ENCODE assay signal across 22 cellular contexts in genomic region chr1:208807446-208808117, GRCh38.
DNase-seq lines count a peak whose midpoint lies in the region; ATAC-seq and TF ChIP-seq lines count a peak whose summit lies in the region.
"Had no signal": no experiment of that assay in that cellular context is flagged by ENCODE, and none has a peak within 500 bp of the region (broad histone marks: within the 10 kb centered on the region; RNA-seq: fewer than 3 reads in every experiment).

No MANE protein-coding gene starts in this region.

- H3K4me3 ChIP-seq in breast epithelium, result no peak overlapping the region
- H3K4me3 ChIP-seq: BLaER1 treated with 17β-estradiol and CSF1 and Interleukin-3, amounts not matched to agents 10 nM and 100 nM; HAP-1; skin epidermis had no signal

- H3K36me3 ChIP-seq in breast epithelium, result no peaks in the 10 kb centered on the region
- H3K36me3 ChIP-seq: BLaER1 treated with 17β-estradiol and CSF1 and Interleukin-3, amounts not matched to agents 10 nM and 100 nM; HAP-1 had no signal

- H3K4me1 ChIP-seq in breast epithelium, result no peaks in the 10 kb centered on the region
- H3K4me1 ChIP-seq: BLaER1 treated with 17β-estradiol and CSF1 and Interleukin-3, amounts not matched to agents 10 nM and 100 nM; HAP-1 had no signal

- intact Hi-C loops in MCF 10A (cut with micrococcal nuclease), result loop anchor here (1.0 to 10.0 kb wide), 7 partner anchors 110 to 547 kb away; no protein-coding TSS in a partner anchor
- intact Hi-C loops in breast epithelium (cut with DNase I; ENCODE audit: low total_unique reads), result no loop called here
- intact Hi-C loops in head of caudate nucleus (cut with DNase I), result no loop called here
- intact Hi-C loops in activated T-helper 2 cell treated with anti-CD3 and anti-CD28 coated beads, Interferon-gamma antibody, Interleukin-2, Interleukin-4, amounts not matched to agents 10 μg/mL and 5 μg/mL and 100 μg/mL, durations not matched to agents 14 hours and 24 hours and 36 hours (cut with micrococcal nuclease), result no loop called here

- H3K4me3 Mint-ChIP-seq in MCF 10A (ENCODE audit: unreplicated experiment), result no peak overlapping the region
- H3K4me3 Mint-ChIP-seq in activated T-helper 2 cell treated with anti-CD3 and anti-CD28 coated beads, Interferon-gamma antibody, Interleukin-2, Interleukin-4, amounts not matched to agents 10 μg/mL and 5 μg/mL and 100 μg/mL, durations not matched to agents 14 hours and 24 hours and 36 hours (ENCODE audit: low read depth), result no peak overlapping the region
- H3K4me3 Mint-ChIP-seq: activated CD4-positive, alpha-beta memory T cell treated with anti-CD3 and anti-CD28 coated beads for 36 hours; activated naive CD4-positive, alpha-beta T cell treated with anti-CD3 and anti-CD28 coated beads, Interleukin-2, amount 10 ng/mL, durations not matched to agents 7 days and 5 days; natural killer cell treated with Interleukin-12 subunit alpha and Interleukin-12 subunit beta and Interleukin-15 and Interleukin-18, amount 100 ng/mL, for 72 hours had no signal

- H3K27me3 ChIP-seq in breast epithelium, result peaks cover 0 to 7% of the 10 kb centered on the region in 2 donors
- H3K27me3 ChIP-seq: BLaER1 treated with 17β-estradiol and CSF1 and Interleukin-3, amounts not matched to agents 10 nM and 100 nM had no signal

- CTCF ChIA-PET in MCF 10A (lab: Yijun Ruan, JAX), result interaction anchor here (0.5 to 1.9 kb wide), 11 partner anchors 11 to 441 kb away, joined by 3 to 9 read pairs (median 5); no protein-coding TSS in a partner anchor

- peaks cover 0 to 6% of the 10 kb centered on the region in 2 donors for H3K9me3 ChIP-seq in breast epithelium
- H3K9me3 ChIP-seq: HAP-1 had no signal

- H3K36me3 Mint-ChIP-seq in MCF 10A (ENCODE audit: insufficient read depth, unreplicated experiment), result no peaks in the 10 kb centered on the region
- no peaks in the 10 kb centered on the region for H3K36me3 Mint-ChIP-seq in activated T-helper 2 cell treated with anti-CD3 and anti-CD28 coated beads, Interferon-gamma antibody, Interleukin-2, Interleukin-4, amounts not matched to agents 10 μg/mL and 5 μg/mL and 100 μg/mL, durations not matched to agents 14 hours and 24 hours and 36 hours (ENCODE audit: low read depth)
- H3K36me3 Mint-ChIP-seq: activated CD4-positive, alpha-beta memory T cell treated with anti-CD3 and anti-CD28 coated beads for 36 hours; activated naive CD4-positive, alpha-beta T cell treated with anti-CD3 and anti-CD28 coated beads, Interleukin-2, amount 10 ng/mL, durations not matched to agents 7 days and 5 days; natural killer cell treated with Interleukin-12 subunit alpha and Interleukin-12 subunit beta and Interleukin-15 and Interleukin-18, amount 100 ng/mL, for 72 hours had no signal

- TF ChIP-seq CTCF in MCF 10A (IDR thresholded peaks at IDR 0.05; ENCODE audit: unreplicated experiment) (no peak), breast epithelium (IDR thresholded peaks at IDR 0.05) (no peak)

- ATAC-seq in GM18858 (IDR thresholded peaks at IDR 0.05; ENCODE audit: unreplicated experiment), result no peak
- ATAC-seq in GM21390 (IDR thresholded peaks at IDR 0.05; ENCODE audit: unreplicated experiment), result no peak
- ATAC-seq: natural killer cell treated with Interleukin-12 subunit alpha and Interleukin-12 subunit beta and Interleukin-15 and Interleukin-18, amount 100 ng/mL, for 72 hours; Right ventricle myocardium inferior had no signal

- no peaks in the 10 kb centered on the region for H3K27me3 Mint-ChIP-seq in MCF 10A (ENCODE audit: insufficient read depth, unreplicated experiment)
- no peaks in the 10 kb centered on the region for H3K27me3 Mint-ChIP-seq in activated T-helper 2 cell treated with anti-CD3 and anti-CD28 coated beads, Interferon-gamma antibody, Interleukin-2, Interleukin-4, amounts not matched to agents 10 μg/mL and 5 μg/mL and 100 μg/mL, durations not matched to agents 14 hours and 24 hours and 36 hours (ENCODE audit: low read depth)
- H3K27me3 Mint-ChIP-seq: activated naive CD4-positive, alpha-beta T cell treated with anti-CD3 and anti-CD28 coated beads, Interleukin-2, amount 10 ng/mL, durations not matched to agents 7 days and 5 days had no signal

- TF ChIP-seq POLR2A in breast epithelium (IDR thresholded peaks at IDR 0.05), result no peak

- POLR2A ChIA-PET in MCF 10A (lab: Yijun Ruan, JAX), result interaction anchor here (0.6 to 3.7 kb wide), 36 partner anchors 12 to 759 kb away, joined by 3 to 37 read pairs (median 4); partner anchors contain the start of gene PLXNA2

- BruUV-seq in MCF 10A (replicated peaks; lab: Mats Ljungman, UMichigan), result TSS peak; percentile 73

- H3K9me3 Mint-ChIP-seq in MCF 10A (ENCODE audit: unreplicated experiment), result no peaks in the 10 kb centered on the region
- H3K9me3 Mint-ChIP-seq in activated T-helper 2 cell treated with anti-CD3 and anti-CD28 coated beads, Interferon-gamma antibody, Interleukin-2, Interleukin-4, amounts not matched to agents 10 μg/mL and 5 μg/mL and 100 μg/mL, durations not matched to agents 14 hours and 24 hours and 36 hours, result no peaks in the 10 kb centered on the region
- H3K9me3 Mint-ChIP-seq: activated CD4-positive, alpha-beta memory T cell treated with anti-CD3 and anti-CD28 coated beads for 36 hours had no signal

- H3K27ac Mint-ChIP-seq in MCF 10A (ENCODE audit: low read depth, unreplicated experiment), result peak overlapping the region; percentile 91
- H3K27ac Mint-ChIP-seq in activated T-helper 2 cell treated with anti-CD3 and anti-CD28 coated beads, Interferon-gamma antibody, Interleukin-2, Interleukin-4, amounts not matched to agents 10 μg/mL and 5 μg/mL and 100 μg/mL, durations not matched to agents 14 hours and 24 hours and 36 hours, result no peak overlapping the region
- H3K27ac Mint-ChIP-seq: activated CD4-positive, alpha-beta memory T cell treated with anti-CD3 and anti-CD28 coated beads for 36 hours; activated naive CD4-positive, alpha-beta T cell treated with anti-CD3 and anti-CD28 coated beads, Interleukin-2, amount 10 ng/mL, durations not matched to agents 7 days and 5 days; natural killer cell treated with Interleukin-12 subunit alpha and Interleukin-12 subunit beta and Interleukin-15 and Interleukin-18, amount 100 ng/mL, for 72 hours had no signal

- H3K4me1 Mint-ChIP-seq in MCF 10A (ENCODE audit: insufficient read depth, unreplicated experiment), result peaks cover 37% of the 10 kb centered on the region
- no peaks in the 10 kb centered on the region for H3K4me1 Mint-ChIP-seq in activated T-helper 2 cell treated with anti-CD3 and anti-CD28 coated beads, Interferon-gamma antibody, Interleukin-2, Interleukin-4, amounts not matched to agents 10 μg/mL and 5 μg/mL and 100 μg/mL, durations not matched to agents 14 hours and 24 hours and 36 hours (ENCODE audit: low read depth)
- H3K4me1 Mint-ChIP-seq: activated naive CD4-positive, alpha-beta T cell treated with anti-CD3 and anti-CD28 coated beads, Interleukin-2, amount 10 ng/mL, durations not matched to agents 7 days and 5 days had no signal

- DNase-seq in MCF 10A (ENCODE audit: unreplicated experiment), result peak; percentile 96
- DNase-seq in breast epithelium (ENCODE audit: low spot score in 2 of 2), result no peak
- DNase-seq in T1000 (lab: John Stamatoyannopoulos, UW), result peak; percentile 12
- DNase-seq in head of caudate nucleus, result peak in 26 of 42 donors; percentile 6 to 74 (median 36)
- no peak for DNase-seq in activated T-helper 2 cell treated with anti-CD3 and anti-CD28 coated beads, Interferon-gamma antibody, Interleukin-2, Interleukin-4, amounts not matched to agents 10 μg/mL and 5 μg/mL and 100 μg/mL, durations not matched to agents 14 hours and 24 hours and 36 hours (ENCODE audit: low spot score)
- no peak for DNase-seq in activated effector memory CD4-positive, alpha-beta T cell treated with Interleukin-2 at 50 U/mL for 16 hours
- DNase-seq: 8988T; activated CD4-positive, alpha-beta memory T cell treated with anti-CD3 and anti-CD28 coated beads for 36 hours; activated naive CD4-positive, alpha-beta T cell treated with anti-CD3 and anti-CD28 coated beads, Interleukin-2, amount 10 ng/mL, durations not matched to agents 7 days and 5 days; aorta; effector memory CD4-positive, alpha-beta T cell; NCI-H1105; NCI-H526; posterior cingulate gyrus; stimulated activated CD4-positive, alpha-beta T cell treated with anti-CD3 and anti-CD28 coated beads, Interleukin-4, amount 100 ng/mL, for 24 hours had no signal

- no peak overlapping the region for H3K27ac ChIP-seq in breast epithelium
- H3K27ac ChIP-seq: BLaER1 treated with 17β-estradiol and CSF1 and Interleukin-3, amounts not matched to agents 10 nM and 100 nM had no signal

Comparison
In these comparisons a context has a peak if more than half of its experiments do, and no peak if none do; other contexts are left out.
1. DNase-seq: peak in MCF 10A (single experiment), T1000 (single experiment) and head of caudate nucleus (26 of 42); none in breast epithelium (0 of 2), activated T-helper 2 cell treated with anti-CD3 and anti-CD28 coated beads, Interferon-gamma antibody, Interleukin-2, Interleukin-4, amounts not matched to agents 10 μg/mL and 5 μg/mL and 100 μg/mL, durations not matched to agents 14 hours and 24 hours and 36 hours (single experiment) and activated effector memory CD4-positive, alpha-beta T cell treated with Interleukin-2 at 50 U/mL for 16 hours (single experiment).